ENCODE assay signal across 8 cellular contexts in the genomic region with DNA sequence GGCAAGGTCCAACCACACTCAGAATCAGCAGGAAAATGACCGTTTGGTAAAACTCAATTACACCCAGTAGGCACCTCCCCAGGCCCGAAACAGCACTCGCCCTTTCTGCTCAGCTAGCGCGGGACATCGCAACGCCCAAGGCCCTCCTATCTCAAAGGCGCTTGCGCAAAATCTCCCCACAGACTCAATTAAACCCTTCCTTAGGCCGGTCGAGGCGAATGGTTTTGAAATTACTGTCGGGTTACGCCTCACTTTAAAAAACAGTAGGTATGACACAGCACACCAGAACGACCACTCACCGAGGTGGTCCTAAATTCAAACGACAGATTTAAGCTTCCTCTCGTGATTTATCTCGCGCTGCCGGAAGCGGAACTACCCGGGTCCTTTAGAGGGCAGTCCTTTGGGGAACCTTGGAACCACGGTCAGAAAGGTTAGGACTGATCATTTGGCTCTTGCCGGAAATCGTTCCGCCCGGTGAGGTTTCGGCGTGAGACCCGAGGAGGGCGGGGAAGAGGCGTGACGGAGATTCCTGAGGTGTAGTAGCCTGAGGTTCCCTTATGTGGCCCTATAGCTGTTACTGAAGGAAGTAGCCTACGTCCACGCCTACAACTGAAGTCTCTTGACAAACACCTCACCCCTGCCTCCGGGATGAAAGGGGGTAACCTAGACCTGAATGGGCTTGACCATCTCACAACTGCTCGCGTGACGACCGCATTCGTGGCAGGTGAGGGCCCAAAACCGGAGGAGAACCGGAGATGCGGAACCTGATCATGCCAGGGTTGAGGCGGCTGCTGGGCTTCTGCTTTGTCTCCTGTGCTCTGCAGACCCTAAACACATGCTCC. TPM values are rescaled to one million over a fixed set of nuclear protein-coding genes. Genes with fewer than 3 reads are reported as not detected.
DNase-seq lines count a peak whose midpoint lies in the region; ATAC-seq, FAIRE-seq and TF ChIP-seq lines count a peak whose summit lies in the region.

Gene GIN1 (minus strand): TSS at position 374 of the 842 bp plus-strand sequence. CDS start 11,431 bp downstream, outside the sequence.
Gene PPIP5K2 (plus strand): TSS at position 537 of the 842 bp plus-strand sequence. CDS start 9,289 bp downstream, outside the sequence.

- no peaks in the 10 kb centered on the region for H3K9me3 Mint-ChIP-seq in CD14-positive monocyte

- TF ChIP-seq CTCF in CD14-positive monocyte (IDR thresholded peaks at IDR 0.05) (no peak), HepG2 (CRISPR knock-in tag; IDR thresholded peaks at IDR 0.05) (no peak)

- H3K36me3 ChIP-seq in HepG2 (replicated peaks in 1 of 2; ENCODE audit: control insufficient read depth in 1 of 2, insufficient read depth in 2 of 2, low read length in 2 of 2), result no peaks in the 10 kb centered on the region

- TF ChIP-seq POLR2A in HepG2 (IDR thresholded peaks at IDR 0.05; ENCODE audit: insufficient read depth in 1 of 2, low read depth in 2 of 2, low read length in 2 of 2), result peak; percentile 86 to 93

- peak; percentile 96 for DNase-seq in CD14-positive monocyte (ENCODE audit: low spot score)
- peak; percentile 96 for DNase-seq in NCI-H774 (lab: John Stamatoyannopoulos, UW)
- peak; percentile 96 to 97 for DNase-seq in activated CD4-positive, alpha-beta T cell treated with anti-CD3 and anti-CD28 coated beads, Interleukin-2, amount 50 U/mL, for 4 hours
- peak; percentile 99 for DNase-seq in dermis blood vessel endothelial cell
- DNase-seq in HepG2 (ENCODE audit: low spot score), result peak; percentile 97
- peak; percentile 94 for DNase-seq in stimulated activated CD4-positive, alpha-beta T cell treated with anti-CD3 and anti-CD28 coated beads, Interleukin-4, amount 100 ng/mL, for 1 hour

- peaks cover 33% of the 10 kb centered on the region for H3K4me1 ChIP-seq in HepG2 (ENCODE audit: insufficient read depth, low read length)

- peak within 1 kb of the TSS; percentile 91 to 97 (median 94) for H3K4me3 ChIP-seq in HepG2 (replicated peaks in 1 of 3; ENCODE audit: insufficient read depth in 1 of 3, low read depth in 2 of 3, low read length in 3 of 3)

- no peaks in the 10 kb centered on the region for H3K9me3 ChIP-seq in HepG2 (ENCODE audit: low read length)

- peak; percentile 91 for ATAC-seq in GM19395 (IDR thresholded peaks at IDR 0.05; ENCODE audit: unreplicated experiment)
- ATAC-seq in HG03565 (IDR thresholded peaks at IDR 0.05; ENCODE audit: unreplicated experiment), result peak; percentile 89
- peak; percentile 97 for ATAC-seq in HepG2

- peak within 1 kb of the TSS; percentile 90 for H3K9ac ChIP-seq in HepG2 (ENCODE audit: insufficient read depth, low read depth, low read length)

- peak within 1 kb of the TSS; percentile 89 for H3K4me2 ChIP-seq in HepG2 (ENCODE audit: low read depth, low read length)

- H3K27ac ChIP-seq in HepG2 (ENCODE audit: extremely low read length, insufficient read depth, low read length), result peak within 1 kb of the TSS; percentile 98

- WGBS in HepG2 (ENCODE audit: low lambda C conversion rate), result under 1% methylated on average over 30 of the region's 46 CpGs

- in situ Hi-C loops in HepG2 (cut with HindIII; ENCODE audit: extremely low pct_ligation_motif_present, low pct_unique_long_range_greater_than_20kb), result no loop called here

- BruUV-seq in HepG2 (replicated peaks; lab: Mats Ljungman, UMichigan), result no TSS peak

- TF ChIP-seq EP300 in HepG2 (IDR thresholded peaks at IDR 0.05; ENCODE audit: low read depth in 2 of 2, low read length in 2 of 2) (peak in 1 of 2 experiments; percentile 66; a peak in 3 of 4 replicates), HepG2 (CRISPR knock-in tag; IDR thresholded peaks at IDR 0.05; ENCODE audit: borderline replicate concordance) (0 out of 2 replicates have a peak, but pooled peaks have one; percentile 2)

- POLR2A ChIA-PET in HepG2 (lab: Yijun Ruan, JAX), result interaction anchor here (1.1 to 1.4 kb wide), 7 partner anchors 11 to 1020 kb away, joined by 3 to 15 read pairs (median 4); partner anchors contain the start of gene PAM

- intact Hi-C loops in CD14-positive monocyte (cut with micrococcal nuclease) (no loop called here), HepG2 (cut with micrococcal nuclease; ENCODE audit: unreplicated experiment) (loop anchor here (10.0 kb wide), 1 partner anchor 365 kb away; the partner anchor contains the start of gene PAM)

- H3K4me1 Mint-ChIP-seq in CD14-positive monocyte, result peaks cover 33% of the 10 kb centered on the region

- H4K20me1 ChIP-seq in HepG2 (ENCODE audit: insufficient read depth, low read length), result no peaks in the 10 kb centered on the region

- H2AFZ ChIP-seq in HepG2 (ENCODE audit: low read length), result peak within 1 kb of the TSS; percentile 81

- H3K4me3 Mint-ChIP-seq in CD14-positive monocyte, result peak within 1 kb of the TSS; percentile 99

- no peaks in the 10 kb centered on the region for H3K27me3 Mint-ChIP-seq in CD14-positive monocyte (ENCODE audit: low read depth in 3 of 3)

- H3K79me2 ChIP-seq in HepG2 (ENCODE audit: insufficient read depth, low read length), result peaks cover 65% of the 10 kb centered on the region

- TF ChIP-seq RAD21 in HepG2 (CRISPR knock-in tag; IDR thresholded peaks at IDR 0.05), result peak; percentile 45; the same call in 1 of the 2 replicates

- CTCF ChIA-PET in HepG2 (lab: Yijun Ruan, JAX; ENCODE audit: low intra/inter-chr PET ratio, low total read pairs), result no interaction called here

- no peaks in the 10 kb centered on the region; a peak in 1 of 5 replicates for H3K27me3 ChIP-seq in HepG2 (ENCODE audit: control insufficient read depth in 1 of 2, insufficient read depth in 2 of 2, low read length in 2 of 2)

- peaks cover 2 to 11% of the 10 kb centered on the region in 2 donors for H3K36me3 Mint-ChIP-seq in CD14-positive monocyte

- H3K27ac Mint-ChIP-seq in CD14-positive monocyte, result peak within 1 kb of the TSS; percentile 98 to 100 (median 100)

- peak; percentile 99 for FAIRE-seq in HepG2 (lab: Jason Lieb, UNC)

TF ChIP-seq in HepG2, 621 proteins besides CTCF, POLR2A, EP300 and RAD21 (continues in another document):
- TF ChIP-seq KAT8 (CRISPR knock-in tag; IDR thresholded peaks at IDR 0.05), result peak; percentile 99
- TF ChIP-seq MAZ (IDR thresholded peaks at IDR 0.05; ENCODE audit: borderline replicate concordance, low read depth, low read length), result peak; percentile 58; the same call in 1 of the 2 replicates
- TF ChIP-seq MAZ (CRISPR knock-in tag; IDR thresholded peaks at IDR 0.05; ENCODE audit: low read depth), result no peak; the same call in 1 of the 2 replicates

RNA-seq across cellular contexts. Expression of gene GIN1, which starts in this region (rescaled TPM):
- polyA plus RNA-seq in CD14-positive monocyte (1 to 10 TPM; 3.7 to 4.7 TPM), HepG2 (2011; rRNA removed) (1.7 and 2.3 TPM in 2 replicates)
- total RNA-seq in dermis blood vessel endothelial cell (5.1 and 6.7 TPM in 2 replicates), HepG2 (2016; rRNA removed; fragmentation: Illumina TruSeq; extraction: Trizol) (7.7 and 9.5 TPM in 2 replicates)
- total RNA-seq in HepG2 (2016; cell fraction: cytosol; rRNA removed; fragmentation: Illumina TruSeq; extraction: Trizol; ENCODE audit: low read depth), result 2.7 and 3.1 TPM in 2 replicates
- 6.9 and 9.0 TPM in 2 replicates for total RNA-seq in HepG2 (2016; cell fraction: insoluble cytoplasmic fraction; rRNA removed; fragmentation: Illumina TruSeq; extraction: Trizol)
- total RNA-seq in HepG2 (2016; cell fraction: membrane; rRNA removed; fragmentation: Illumina TruSeq; extraction: Trizol), result 2.7 and 3.4 TPM in 2 replicates
- 10.8 and 11.6 TPM in 2 replicates for total RNA-seq in HepG2 (2016; cell fraction: nucleus; rRNA removed; fragmentation: Illumina TruSeq; extraction: Trizol)
- polyA plus RNA-seq in HepG2 (2011; cell fraction: cytosol; rRNA removed), result 0.86 and 1.2 TPM in 2 replicates
- polyA plus RNA-seq in HepG2 (2011; cell fraction: nucleus; rRNA removed), result 0.88 and 1.8 TPM in 2 replicates
- polyA plus RNA-seq in HepG2 (2012), result 3.5 and 4.0 TPM in 2 replicates
- polyA plus RNA-seq in HepG2 (2016; cell fraction: cytosol; fragmentation: Illumina TruSeq; extraction: Trizol; ENCODE audit: low read depth), result 0.50 and 0.83 TPM in 2 replicates
- polyA plus RNA-seq in HepG2 (2016; cell fraction: insoluble cytoplasmic fraction; fragmentation: Illumina TruSeq; extraction: Trizol; ENCODE audit: low read depth), result 5.7 and 7.4 TPM in 2 replicates
- 1.3 and 2.1 TPM in 2 replicates for polyA plus RNA-seq in HepG2 (2016; cell fraction: membrane; fragmentation: Illumina TruSeq; extraction: Trizol; ENCODE audit: low read depth)
- polyA plus RNA-seq in HepG2 (2016; cell fraction: nucleus; fragmentation: Illumina TruSeq; extraction: Trizol; ENCODE audit: insufficient read depth, low read depth), result 3.9 and 11.0 TPM in 2 replicates
- 2.7 and 3.6 TPM in 2 replicates for polyA minus RNA-seq in HepG2 (2011; rRNA and poly(A)+ RNA removed; ENCODE audit: low replicate concordance)
- polyA minus RNA-seq in HepG2 (2011; cell fraction: cytosol; rRNA and poly(A)+ RNA removed), result 2.5 TPM in 2 replicates
- polyA minus RNA-seq in HepG2 (2011; cell fraction: nucleus; rRNA and poly(A)+ RNA removed), result 12.4 and 21.9 TPM in 2 replicates

RNA-seq across cellular contexts. Expression of gene PPIP5K2, which starts in this region (rescaled TPM):
- polyA plus RNA-seq in CD14-positive monocyte (10 to 100 TPM; 41.1 to 66.0 TPM), HepG2 (2011; rRNA removed) (12.7 and 19.7 TPM in 2 replicates)
- total RNA-seq in dermis blood vessel endothelial cell (51.1 and 54.0 TPM in 2 replicates), HepG2 (2016; rRNA removed; fragmentation: Illumina TruSeq; extraction: Trizol) (45.6 and 85.2 TPM in 2 replicates)
- total RNA-seq in HepG2 (2016; cell fraction: cytosol; rRNA removed; fragmentation: Illumina TruSeq; extraction: Trizol; ENCODE audit: low read depth), result 4.7 and 4.8 TPM in 2 replicates
- 48.3 and 82.7 TPM in 2 replicates for total RNA-seq in HepG2 (2016; cell fraction: insoluble cytoplasmic fraction; rRNA removed; fragmentation: Illumina TruSeq; extraction: Trizol)
- 21.1 and 21.5 TPM in 2 replicates for total RNA-seq in HepG2 (2016; cell fraction: membrane; rRNA removed; fragmentation: Illumina TruSeq; extraction: Trizol)
- total RNA-seq in HepG2 (2016; cell fraction: nucleus; rRNA removed; fragmentation: Illumina TruSeq; extraction: Trizol), result 76.4 and 84.8 TPM in 2 replicates
- 5.6 and 9.0 TPM in 2 replicates for polyA plus RNA-seq in HepG2 (2011; cell fraction: cytosol; rRNA removed)
- polyA plus RNA-seq in HepG2 (2011; cell fraction: nucleus; rRNA removed), result 10.3 and 10.4 TPM in 2 replicates
- 9.5 and 19.4 TPM in 2 replicates for polyA plus RNA-seq in HepG2 (2012)
- polyA plus RNA-seq in HepG2 (2016; cell fraction: cytosol; fragmentation: Illumina TruSeq; extraction: Trizol; ENCODE audit: low read depth), result 1.2 and 1.5 TPM in 2 replicates
- polyA plus RNA-seq in HepG2 (2016; cell fraction: insoluble cytoplasmic fraction; fragmentation: Illumina TruSeq; extraction: Trizol; ENCODE audit: low read depth), result 42.7 and 48.8 TPM in 2 replicates
- polyA plus RNA-seq in HepG2 (2016; cell fraction: membrane; fragmentation: Illumina TruSeq; extraction: Trizol; ENCODE audit: low read depth), result 6.0 and 6.8 TPM in 2 replicates
- polyA plus RNA-seq in HepG2 (2016; cell fraction: nucleus; fragmentation: Illumina TruSeq; extraction: Trizol; ENCODE audit: insufficient read depth, low read depth), result 56.7 and 58.8 TPM in 2 replicates
- polyA minus RNA-seq in HepG2 (2011; rRNA and poly(A)+ RNA removed; ENCODE audit: low replicate concordance), result 54.6 and 63.8 TPM in 2 replicates
- polyA minus RNA-seq in HepG2 (2011; cell fraction: cytosol; rRNA and poly(A)+ RNA removed), result 24.6 and 32.6 TPM in 2 replicates
- 139 and 150 TPM in 2 replicates for polyA minus RNA-seq in HepG2 (2011; cell fraction: nucleus; rRNA and poly(A)+ RNA removed)

Comparison
In these comparisons a context has a peak if more than half of its experiments do, and no peak if none do; other contexts are left out.
1. Peak in every context shown above with its lines: DNase-seq, ATAC-seq, H3K4me3 ChIP-seq and H3K27ac ChIP-seq.